27 cellular contexts compared by ENCODE assay signal in the genomic region with DNA sequence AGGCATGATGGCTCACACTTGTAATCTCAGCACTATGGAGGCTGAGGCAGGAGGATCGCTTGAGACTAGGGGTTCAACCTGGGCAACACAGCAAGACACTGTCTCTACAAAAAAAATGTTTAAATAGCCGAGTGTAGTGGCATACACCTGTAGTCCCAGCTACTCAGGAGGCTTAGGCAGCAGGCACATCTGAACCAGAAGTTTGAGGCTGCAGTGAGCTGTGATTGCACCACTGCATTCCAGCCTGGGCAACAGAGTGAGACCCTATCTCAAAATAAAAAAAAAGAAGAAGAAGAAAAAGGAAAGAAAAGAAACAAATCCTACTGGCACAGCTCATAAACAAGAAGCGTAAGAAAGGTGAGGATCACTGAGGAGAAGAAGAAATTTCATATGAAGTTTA.
"Had no signal": no experiment of that assay in that cellular context is flagged by ENCODE, and none has a peak within 500 bp of the region (broad histone marks: within the 10 kb centered on the region; RNA-seq: fewer than 3 reads in every experiment).

No MANE protein-coding gene starts in this region.

- ATAC-seq: effector memory CD8-positive, alpha-beta T cell; left lung; naive thymus-derived CD8-positive, alpha-beta T cell; psoas muscle; right cardiac atrium; stimulated activated memory B cell treated with anti-CD40 and anti-IgM and Interleukin-4, amounts not matched to agents 10 μg/mL and 1 μg/mL and 100 μg/mL, for 72 hours; stimulated activated naive CD8-positive, alpha-beta T cell treated with anti-CD3 and anti-CD28 coated beads, Interleukin-15, Interleukin-2, amounts not matched to agents 100 U/mL and 50 U/mL, for 24 hours had no signal

- H3K27me3 ChIP-seq: esophagus squamous epithelium, left lung, ovary, sigmoid colon, testis, tibial artery had no signal

- H3K27ac Mint-ChIP-seq: stimulated activated memory B cell treated with anti-CD40 and anti-IgM and Interleukin-4, amounts not matched to agents 10 μg/mL and 1 μg/mL and 100 μg/mL, for 72 hours; type B pancreatic cell had no signal

- H3K36me3 ChIP-seq: ovary had no signal

- H3K4me1 ChIP-seq: esophagus squamous epithelium, left lung, psoas muscle, sigmoid colon, testis, tibial artery had no signal

- H3K9me3 Mint-ChIP-seq: effector memory CD8-positive, alpha-beta T cell; naive thymus-derived CD8-positive, alpha-beta T cell; stimulated activated memory B cell treated with anti-CD40 and anti-IgM and Interleukin-4, amounts not matched to agents 10 μg/mL and 1 μg/mL and 100 μg/mL, for 72 hours; type B pancreatic cell had no signal

- H3K27ac ChIP-seq: coronary artery, esophagus squamous epithelium, left lung, ovary, psoas muscle, sigmoid colon, testis, tibial artery had no signal

- FAIRE-seq: endometrium had no signal

- H3K4me3 Mint-ChIP-seq: effector memory CD8-positive, alpha-beta T cell; naive thymus-derived CD8-positive, alpha-beta T cell; stimulated activated memory B cell treated with anti-CD40 and anti-IgM and Interleukin-4, amounts not matched to agents 10 μg/mL and 1 μg/mL and 100 μg/mL, for 72 hours; type B pancreatic cell had no signal

- H3K9me3 ChIP-seq: esophagus squamous epithelium, left lung, ovary, psoas muscle, sigmoid colon, testis, tibial artery had no signal

- H3K4me3 ChIP-seq: coronary artery, esophagus squamous epithelium, left lung, ovary, psoas muscle, sigmoid colon, testis, tibial artery had no signal

- H3K27me3 Mint-ChIP-seq: effector memory CD8-positive, alpha-beta T cell; naive thymus-derived CD8-positive, alpha-beta T cell; stimulated activated memory B cell treated with anti-CD40 and anti-IgM and Interleukin-4, amounts not matched to agents 10 μg/mL and 1 μg/mL and 100 μg/mL, for 72 hours; type B pancreatic cell had no signal

- DNase-seq: dermis blood vessel endothelial cell; effector memory CD8-positive, alpha-beta T cell; erythroblast; esophagus squamous epithelium; foreskin melanocyte; head of caudate nucleus; kidney; left lung; mesendoderm; midbrain; naive thymus-derived CD8-positive, alpha-beta T cell; occipital lobe; ovary; posterior cingulate gyrus; psoas muscle; right cardiac atrium; sigmoid colon; stimulated activated CD4-positive, alpha-beta T cell treated with anti-CD3 and anti-CD28 coated beads, Interleukin-2, amount 100 ng/mL, for 24 hours; stimulated activated CD4-positive, alpha-beta T cell treated with anti-CD3 and anti-CD28 coated beads, Interleukin-4, amount 100 ng/mL, for 24 hours; stimulated activated naive CD8-positive, alpha-beta T cell treated with anti-CD3 and anti-CD28 coated beads, Interleukin-15, Interleukin-2, amounts not matched to agents 100 U/mL and 50 U/mL, for 24 hours; substantia nigra; testis; tibial artery had no signal
